In the genomic region with DNA sequence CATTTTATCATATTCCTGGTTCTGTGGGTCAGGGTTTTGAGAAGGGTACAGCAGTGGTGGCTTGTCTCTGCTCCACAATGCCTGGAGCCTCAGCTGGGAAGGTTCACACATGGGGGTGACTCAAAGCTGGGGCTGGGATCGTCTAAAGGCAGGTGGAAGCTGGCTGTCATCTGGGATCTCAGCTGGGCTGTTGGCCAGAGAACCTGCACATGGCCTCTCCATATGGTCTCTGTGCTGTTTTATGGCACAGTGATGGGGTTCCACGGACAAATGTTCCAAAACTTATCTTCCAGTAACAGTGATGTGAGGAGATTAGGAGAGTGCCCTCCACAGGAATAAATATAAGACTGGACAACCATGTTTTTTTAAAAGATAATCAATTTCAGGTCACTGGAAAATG, we compare ENCODE assay signal across 17 cellular contexts.
A peak's percentile ranks its signal among the peaks of the same experiment; 100 is the strongest.
DNase-seq lines count a peak whose midpoint lies in the region; ATAC-seq and TF ChIP-seq lines count a peak whose summit lies in the region.
"Had no signal": no experiment of that assay in that cellular context is flagged by ENCODE, and none has a peak within 500 bp of the region (broad histone marks: within the 10 kb centered on the region; RNA-seq: fewer than 3 reads in every experiment).

No MANE protein-coding gene starts in this region.

- no peak overlapping the region for H2BK15ac ChIP-seq in mesenchymal stem cell (ENCODE audit: low read depth, poor library complexity, severe bottlenecking)

- H3K4me1 ChIP-seq in BE2C (no peaks in the 10 kb centered on the region), Karpas-422 (ENCODE audit: low read length) (peaks cover 5% of the 10 kb centered on the region; the same call in 1 of the 2 replicates), SK-N-SH (ENCODE audit: control insufficient read depth in 1 of 2, insufficient read depth in 2 of 2, low read depth in 1 of 2, low read length in 1 of 2) (peaks cover 0 to 2% of the 10 kb centered on the region in 2 experiments; a peak in 1 of 4 replicates), mesenchymal stem cell (ENCODE audit: control insufficient read depth, insufficient read depth, low read depth, low read length) (no peaks in the 10 kb centered on the region)
- H3K4me1 ChIP-seq: Caco-2 had no signal

- H3K23ac ChIP-seq in mesenchymal stem cell (ENCODE audit: low read length in 2 of 2), result no peak overlapping the region

- WGBS in SK-N-SH (ENCODE audit: low lambda C conversion rate), result 6% methylated on average over 2 of the region's 2 CpGs
- WGBS in mesenchymal stem cell, result 87% methylated on average over 2 of the region's 2 CpGs

- H3K4ac ChIP-seq in mesenchymal stem cell (ENCODE audit: low read depth in 1 of 2, low read length in 2 of 2), result no peak overlapping the region

- H4K20me1 ChIP-seq in Karpas-422 (ENCODE audit: insufficient read depth, low read depth, low read length) (no peaks in the 10 kb centered on the region), SK-N-SH (ENCODE audit: insufficient read depth) (no peaks in the 10 kb centered on the region)

- H3F3A ChIP-seq in SK-N-SH (replicated peaks; ENCODE audit: insufficient read depth), result no peaks in the 10 kb centered on the region

- peak overlapping the region in 1 of 2 experiments; percentile 79 for H3K14ac ChIP-seq in mesenchymal stem cell (ENCODE audit: low read length in 2 of 2)

- H4K8ac ChIP-seq in mesenchymal stem cell (ENCODE audit: low read length), result no peak overlapping the region

- DNase-seq in BE2C (peak; percentile 6), Karpas-422 (peak; percentile 2), SK-N-SH (peak; percentile 19), mesenchymal stem cell (no peak), AG08395 (ENCODE audit: low spot score) (no peak)
- no peak for DNase-seq in stimulated activated CD4-positive, alpha-beta T cell treated with anti-CD3 and anti-CD28 coated beads, Interleukin-2, amount 100 ng/mL, for 24 hours
- DNase-seq: Caco-2; CD4-positive, alpha-beta T cell; DMS153; GDM1; GM23248; NCI-H187; NCI-H510A; Right ventricle myocardium superior; T-helper 2 cell had no signal

- no peaks in the 10 kb centered on the region for H3K79me1 ChIP-seq in mesenchymal stem cell (replicated peaks; ENCODE audit: low read length, poor library complexity, severe bottlenecking)

- H2BK12ac ChIP-seq in mesenchymal stem cell (ENCODE audit: low read length in 2 of 2), result no peak overlapping the region

- TF ChIP-seq RAD21 in SK-N-SH (IDR thresholded peaks at IDR 0.05; ENCODE audit: low read length), result no peak

- no peaks in the 10 kb centered on the region for H3K9me2 ChIP-seq in Karpas-422 (replicated peaks; ENCODE audit: insufficient read depth, low read length)
- H3K9me2 ChIP-seq in SK-N-SH, result no peaks in the 10 kb centered on the region

- H3K4me3 ChIP-seq in BE2C (ENCODE audit: low read depth, low read length), result no peak overlapping the region
- no peak overlapping the region for H3K4me3 ChIP-seq in Karpas-422 (ENCODE audit: low read length)
- no peak overlapping the region for H3K4me3 ChIP-seq in SK-N-SH (ENCODE audit: low read depth in 2 of 2, low read length in 1 of 2)
- H3K4me3 ChIP-seq in mesenchymal stem cell (ENCODE audit: insufficient read depth in 1 of 2, low read depth in 1 of 2, low read length in 2 of 2), result no peak overlapping the region
- H3K4me3 ChIP-seq: GM23248 had no signal

- CTCF ChIA-PET in SK-N-SH (lab: Yijun Ruan, JAX), result interaction anchor here (0.6 kb wide), 1 partner anchor 21 kb away, joined by 3 read pairs; no protein-coding TSS in a partner anchor

- ATAC-seq in HG03565 (IDR thresholded peaks at IDR 0.05; ENCODE audit: unreplicated experiment), result no peak
- ATAC-seq: HCT116 had no signal

- H3K4me2 ChIP-seq in Karpas-422 (ENCODE audit: low read depth, low read length, poor library complexity, severe bottlenecking), result no peak overlapping the region
- H3K4me2 ChIP-seq in SK-N-SH, result no peak overlapping the region
- H3K4me2 ChIP-seq in mesenchymal stem cell (ENCODE audit: low read length, poor library complexity, severe bottlenecking), result no peak overlapping the region

- H2BK120ac ChIP-seq in mesenchymal stem cell (ENCODE audit: low read depth, low read length), result no peak overlapping the region

- H3K18ac ChIP-seq in mesenchymal stem cell (ENCODE audit: low read depth in 1 of 2, low read length in 2 of 2), result no peak overlapping the region

- peak overlapping the region; percentile 9 for H2BK5ac ChIP-seq in mesenchymal stem cell (ENCODE audit: low read depth, low read length, poor library complexity, severe bottlenecking)

- H3K27me3 ChIP-seq in BE2C (no peaks in the 10 kb centered on the region), Karpas-422 (ENCODE audit: low read length) (no peaks in the 10 kb centered on the region), SK-N-SH (ENCODE audit: insufficient read depth) (no peaks in the 10 kb centered on the region), mesenchymal stem cell (ENCODE audit: control insufficient read depth in 1 of 2, insufficient read depth in 1 of 2, low read length in 2 of 2) (no peaks in the 10 kb centered on the region)

- no peaks in the 10 kb centered on the region for H3K36me3 ChIP-seq in BE2C
- no peaks in the 10 kb centered on the region for H3K36me3 ChIP-seq in Karpas-422 (ENCODE audit: insufficient read depth, low read length)
- H3K36me3 ChIP-seq in SK-N-SH (replicated peaks in 1 of 2; ENCODE audit: control insufficient read depth in 1 of 2, insufficient read depth in 2 of 2, low read length in 1 of 2), result no peaks in the 10 kb centered on the region
- H3K36me3 ChIP-seq in mesenchymal stem cell (ENCODE audit: control insufficient read depth in 1 of 2, insufficient read depth in 2 of 2, low read depth in 1 of 2, low read length in 2 of 2), result no peaks in the 10 kb centered on the region

- no peak overlapping the region for H3K9ac ChIP-seq in Karpas-422 (ENCODE audit: low read length)
- no peak overlapping the region for H3K9ac ChIP-seq in SK-N-SH
- H3K9ac ChIP-seq in mesenchymal stem cell (ENCODE audit: low read length), result no peak overlapping the region
- H3K9ac ChIP-seq: GM23248 had no signal

- H4K91ac ChIP-seq in mesenchymal stem cell (ENCODE audit: low read length), result no peak overlapping the region

- no peak overlapping the region for H3K27ac ChIP-seq in Karpas-422 (ENCODE audit: low read length)
- no peak overlapping the region for H3K27ac ChIP-seq in SK-N-SH (ENCODE audit: low read depth in 2 of 2, low read length in 1 of 2)
- H3K27ac ChIP-seq in mesenchymal stem cell (ENCODE audit: low read length, poor library complexity, severe bottlenecking), result no peak overlapping the region
- H3K27ac ChIP-seq: GM23248 had no signal

- no peaks in the 10 kb centered on the region for H3K79me2 ChIP-seq in Karpas-422 (ENCODE audit: low read length)
- no peaks in the 10 kb centered on the region for H3K79me2 ChIP-seq in SK-N-SH (ENCODE audit: insufficient read depth)

- no peaks in the 10 kb centered on the region for H3K9me3 ChIP-seq in BE2C
- H3K9me3 ChIP-seq in Karpas-422 (ENCODE audit: low read length), result no peaks in the 10 kb centered on the region
- H3K9me3 ChIP-seq in SK-N-SH, result no peaks in the 10 kb centered on the region
- peaks cover 7% of the 10 kb centered on the region for H3K9me3 ChIP-seq in mesenchymal stem cell (ENCODE audit: control insufficient read depth, low read length)
- H3K9me3 ChIP-seq: Caco-2 had no signal

- POLR2A ChIA-PET in SK-N-SH (lab: Yijun Ruan, JAX), result no interaction called here

- H2AFZ ChIP-seq in Karpas-422 (ENCODE audit: low read length) (no peak overlapping the region), SK-N-SH (ENCODE audit: low read depth) (no peak overlapping the region), mesenchymal stem cell (ENCODE audit: low read depth, low read length) (no peak overlapping the region)
- H2AFZ ChIP-seq: GM23248 had no signal

- TF ChIP-seq CTCF in BE2C (IDR thresholded peaks at IDR 0.05; ENCODE audit: low read depth, low read length) (no peak), SK-N-SH (IDR thresholded peaks at IDR 0.05) (no peak)

- TF ChIP-seq EP300 in SK-N-SH (IDR thresholded peaks at IDR 0.05; ENCODE audit: borderline replicate concordance in 1 of 2, low read depth in 1 of 2, low read length in 1 of 2), result no peak

- no peak overlapping the region for H2AK5ac ChIP-seq in mesenchymal stem cell (ENCODE audit: low read length, severe bottlenecking)

TF ChIP-seq in SK-N-SH, 30 proteins besides CTCF, POLR2A, EP300 and RAD21 (continues in another document):
- TF ChIP-seq RCOR1 (IDR thresholded peaks at IDR 0.05; ENCODE audit: low read length), result peak; percentile 67
- TF ChIP-seq MXI1 (IDR thresholded peaks at IDR 0.05; ENCODE audit: low read depth, low read length), result no peak
- peak; percentile 65 for TF ChIP-seq CHD2 (IDR thresholded peaks at IDR 0.05; ENCODE audit: low read length, partially characterized antibody)
- TF ChIP-seq, protein P1, sequence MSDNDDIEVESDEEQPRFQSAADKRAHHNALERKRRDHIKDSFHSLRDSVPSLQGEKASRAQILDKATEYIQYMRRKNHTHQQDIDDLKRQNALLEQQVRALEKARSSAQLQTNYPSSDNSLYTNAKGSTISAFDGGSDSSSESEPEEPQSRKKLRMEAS (IDR thresholded peaks at IDR 0.05; ENCODE audit: low read depth), result no peak
- TF ChIP-seq, protein P2, sequence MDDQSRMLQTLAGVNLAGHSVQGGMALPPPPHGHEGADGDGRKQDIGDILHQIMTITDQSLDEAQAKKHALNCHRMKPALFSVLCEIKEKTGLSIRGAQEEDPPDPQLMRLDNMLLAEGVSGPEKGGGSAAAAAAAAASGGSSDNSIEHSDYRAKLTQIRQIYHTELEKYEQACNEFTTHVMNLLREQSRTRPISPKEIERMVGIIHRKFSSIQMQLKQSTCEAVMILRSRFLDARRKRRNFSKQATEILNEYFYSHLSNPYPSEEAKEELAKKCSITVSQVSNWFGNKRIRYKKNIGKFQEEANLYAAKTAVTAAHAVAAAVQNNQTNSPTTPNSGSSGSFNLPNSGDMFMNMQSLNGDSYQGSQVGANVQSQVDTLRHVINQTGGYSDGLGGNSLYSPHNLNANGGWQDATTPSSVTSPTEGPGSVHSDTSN (IDR thresholded peaks at IDR 0.05), result no peak

Comparison
In these comparisons a context has a peak if more than half of its experiments do, and no peak if none do; other contexts are left out.
1. DNase-seq: peak in BE2C (single experiment), Karpas-422 (single experiment) and SK-N-SH (single experiment); none in mesenchymal stem cell (single experiment), stimulated activated CD4-positive, alpha-beta T cell treated with anti-CD3 and anti-CD28 coated beads, Interleukin-2, amount 100 ng/mL, for 24 hours (0 of 2) and AG08395 (single experiment).